In the genomic region with DNA sequence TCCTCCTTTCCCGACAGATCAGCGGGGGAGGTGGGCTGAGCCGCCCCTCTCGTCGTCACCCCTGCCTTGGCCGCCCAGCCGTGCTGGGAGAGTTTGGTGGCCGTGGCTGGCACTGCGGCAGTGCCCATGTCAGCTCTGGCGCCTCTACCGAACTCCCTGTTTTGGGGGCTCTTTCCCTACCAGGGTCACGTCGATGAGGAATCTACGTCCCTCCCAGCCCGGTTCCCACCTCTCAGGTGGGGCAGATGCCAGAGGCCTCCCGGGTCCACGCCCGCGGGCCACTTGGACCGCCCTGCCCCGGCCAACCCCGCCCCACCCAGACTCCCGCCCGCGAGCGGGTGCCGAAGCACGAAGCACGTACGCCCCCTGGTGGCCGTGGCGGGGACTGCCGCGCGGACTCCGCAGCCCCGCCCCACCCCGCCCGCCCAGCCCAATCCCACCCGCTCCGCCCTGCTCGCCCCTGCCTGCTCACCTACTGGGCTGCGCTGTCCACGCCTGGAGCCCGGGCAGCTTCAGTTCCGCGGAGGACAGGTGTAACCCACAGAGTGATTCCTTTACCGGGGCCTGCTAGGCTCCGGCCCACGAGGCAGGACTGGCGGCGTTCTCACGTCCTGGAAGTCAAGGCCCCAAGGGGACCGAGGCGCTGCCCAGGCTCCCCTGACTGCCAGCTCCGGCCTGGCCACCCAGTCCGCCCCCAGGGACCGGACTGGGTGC, we compare ENCODE assay signal across 8 cellular contexts.
A peak's percentile ranks its signal among the peaks of the same experiment; 100 is the strongest.
DNase-seq lines count a peak whose midpoint lies in the region; ATAC-seq and TF ChIP-seq lines count a peak whose summit lies in the region.

No MANE protein-coding gene starts in this region.

- no peak for TF ChIP-seq POLR2A in suprapubic skin (IDR thresholded peaks at IDR 0.05)

- H3K4me1 ChIP-seq in DND-41 (ENCODE audit: insufficient read depth, low read length): peaks cover 16% of the 10 kb centered on the region
- H3K4me1 ChIP-seq in suprapubic skin: peaks cover 26% of the 10 kb centered on the region

- peak overlapping the region; percentile 54 for H3K9ac ChIP-seq in DND-41 (ENCODE audit: low read depth, low read length)

- WGBS in suprapubic skin: 1% methylated on average over 11 of the region's 58 CpGs

- H3K27me3 ChIP-seq in DND-41 (ENCODE audit: insufficient read depth, low read length, poor library complexity) (no peaks in the 10 kb centered on the region), suprapubic skin (no peaks in the 10 kb centered on the region)

- H2AFZ ChIP-seq in DND-41 (ENCODE audit: low read depth, low read length): peak overlapping the region; percentile 93

- no peaks in the 10 kb centered on the region for H3K79me2 ChIP-seq in DND-41 (ENCODE audit: insufficient read depth, low read length)

- H3K36me3 ChIP-seq in DND-41 (ENCODE audit: insufficient read depth, low read length): no peaks in the 10 kb centered on the region
- no peaks in the 10 kb centered on the region for H3K36me3 ChIP-seq in suprapubic skin

- peak overlapping the region; percentile 35; the same call in 1 of the 2 replicates for H3K27ac ChIP-seq in DND-41 (ENCODE audit: low read length)
- H3K27ac ChIP-seq in suprapubic skin: no peak overlapping the region

- peak; percentile 86 for DNase-seq in DND-41
- DNase-seq in KG1 (lab: John Stamatoyannopoulos, UW): peak; percentile 15
- peak; percentile 68 to 72 for DNase-seq in SHP77 (lab: John Stamatoyannopoulos, UW)
- peak; percentile 92 for DNase-seq in activated naive CD4-positive, alpha-beta T cell treated with Interleukin-2 at 50 U/mL for 16 hours
- peak; percentile 83 for DNase-seq in germinal center (ENCODE audit: low spot score)
- peak in 54 of 56 donors; percentile 25 to 90 (median 75) for DNase-seq in nucleus accumbens (lab: John Stamatoyannopoulos, UW)
- DNase-seq in suprapubic skin (ENCODE audit: low spot score in 2 of 2): peak; percentile 90 to 92

- TF ChIP-seq CTCF in DND-41 (IDR thresholded peaks at IDR 0.05; ENCODE audit: borderline replicate concordance, extremely low read depth, low read length, poor library complexity, severe bottlenecking) (peak; percentile 54), suprapubic skin (IDR thresholded peaks at IDR 0.05) (peak; percentile 20 to 99)

- no peaks in the 10 kb centered on the region for H4K20me1 ChIP-seq in DND-41 (ENCODE audit: insufficient read depth, low read length)

- H3K9me3 ChIP-seq in DND-41 (ENCODE audit: insufficient read depth, low read length, severe bottlenecking): no peaks in the 10 kb centered on the region
- H3K9me3 ChIP-seq in suprapubic skin: no peaks in the 10 kb centered on the region

- no peak for TF ChIP-seq EP300 in suprapubic skin (IDR thresholded peaks at IDR 0.05)

- ATAC-seq in DND-41 (ENCODE audit: insufficient read depth, low read depth) (peak; percentile 81), GM21717 (IDR thresholded peaks at IDR 0.05; ENCODE audit: unreplicated experiment) (peak; percentile 61)

- H3K4me2 ChIP-seq in DND-41 (ENCODE audit: insufficient read depth, low read length): peak overlapping the region; percentile 99

- H3K4me3 ChIP-seq in DND-41 (ENCODE audit: low read depth in 1 of 2, low read length in 2 of 2) (peak overlapping the region; percentile 28 to 77; a peak in 3 of 4 replicates), suprapubic skin (peak overlapping the region; percentile 63)

Comparison
In these comparisons a context has a peak if more than half of its experiments do, and no peak if none do; other contexts are left out.
1. DNase-seq: peak in every context shown above with its lines; median percentile 92 in activated naive CD4-positive, alpha-beta T cell treated with Interleukin-2 at 50 U/mL for 16 hours; 91 in suprapubic skin; 86 in DND-41; 83 in germinal center; 75 in nucleus accumbens; 70 in SHP77; 15 in KG1.